Comparison of ENCODE assay signal across 8 cellular contexts in genomic region chr10:119103687-119104652, GRCh38. TPM values are rescaled to one million over a fixed set of nuclear protein-coding genes. Genes with fewer than 3 reads are reported as not detected.
DNase-seq lines count a peak whose midpoint lies in the region; ATAC-seq lines count a peak whose summit lies in the region.

DENND10 (plus strand) TSS chr10:119104113; CDS start chr10:119104143, 30 bp downstream.

- H3K27me3 Mint-ChIP-seq in activated CD8-positive, alpha-beta T cell treated with anti-CD3 and anti-CD28 coated beads, Interleukin-2, amount 10 ng/mL, durations not matched to agents 7 days and 5 days (ENCODE audit: low read depth): peaks cover 2% of the 10 kb centered on the region

- H3K4me1 Mint-ChIP-seq in activated CD8-positive, alpha-beta T cell treated with anti-CD3 and anti-CD28 coated beads, Interleukin-2, amount 10 ng/mL, durations not matched to agents 7 days and 5 days (ENCODE audit: low read depth): peaks cover 31% of the 10 kb centered on the region

- peak; percentile 20 for DNase-seq in SKM-1 treated with dmso at 0.1 percent for 144 hours (lab: John Stamatoyannopoulos, UW; ENCODE audit: unreplicated experiment)
- no peak for DNase-seq in SKM-1 (lab: John Stamatoyannopoulos, UW; ENCODE audit: unreplicated experiment)
- DNase-seq in NCI-H2227 treated with DMSO at 0.1 percent for 48 hours (lab: John Stamatoyannopoulos, UW): peak; percentile 61
- peak; percentile 81 for DNase-seq in activated CD8-positive, alpha-beta T cell treated with anti-CD3 and anti-CD28 coated beads, Interleukin-2, amount 10 ng/mL, durations not matched to agents 7 days and 5 days
- DNase-seq in effector CD8-positive, alpha-beta T cell (lab: John Stamatoyannopoulos, UW): peak; percentile 84
- DNase-seq in lung microvascular endothelial cell (ENCODE audit: low read depth in 2 of 2): peak; percentile 88 to 93
- peak; percentile 50 to 72 (median 56) for DNase-seq in stimulated activated CD4-positive, alpha-beta T cell treated with anti-CD3 and anti-CD28 coated beads, TNF-alpha, amount 100 ng/mL, for 24 hours (ENCODE audit: low read depth in 3 of 3)

- peak within 1 kb of the TSS; percentile 78 for H3K4me3 Mint-ChIP-seq in activated CD8-positive, alpha-beta T cell treated with anti-CD3 and anti-CD28 coated beads, Interleukin-2, amount 10 ng/mL, durations not matched to agents 7 days and 5 days

- peak; percentile 87 for ATAC-seq in HG02870 (IDR thresholded peaks at IDR 0.05; ENCODE audit: unreplicated experiment)
- peak; percentile 85 for ATAC-seq in activated CD8-positive, alpha-beta T cell treated with anti-CD3 and anti-CD28 coated beads, Interleukin-2, amount 10 ng/mL, durations not matched to agents 7 days and 5 days

- CTCF ChIA-PET in activated CD8-positive, alpha-beta T cell treated with anti-CD3 and anti-CD28 coated beads, Interleukin-2, amount 10 ng/mL, durations not matched to agents 7 days and 5 days (lab: Charles Lee): interaction anchor here (0.8 to 1.5 kb wide), 6 partner anchors 8 to 85 kb away, joined by 3 to 5 read pairs (median 4); no protein-coding TSS in a partner anchor

- peaks cover 11% of the 10 kb centered on the region for H3K36me3 Mint-ChIP-seq in activated CD8-positive, alpha-beta T cell treated with anti-CD3 and anti-CD28 coated beads, Interleukin-2, amount 10 ng/mL, durations not matched to agents 7 days and 5 days (ENCODE audit: low read depth)

- POLR2A ChIA-PET in activated CD8-positive, alpha-beta T cell treated with anti-CD3 and anti-CD28 coated beads, Interleukin-2, amount 10 ng/mL, durations not matched to agents 7 days and 5 days (lab: Charles Lee): interaction anchor here (0.5 to 4.4 kb wide), 14 partner anchors 8 to 103 kb away, joined by 3 to 37 read pairs (median 4); partner anchors contain the start of genes EIF3A and SFXN4

- peak within 1 kb of the TSS; percentile 60 for H3K27ac Mint-ChIP-seq in activated CD8-positive, alpha-beta T cell treated with anti-CD3 and anti-CD28 coated beads, Interleukin-2, amount 10 ng/mL, durations not matched to agents 7 days and 5 days

- H3K9me3 Mint-ChIP-seq in activated CD8-positive, alpha-beta T cell treated with anti-CD3 and anti-CD28 coated beads, Interleukin-2, amount 10 ng/mL, durations not matched to agents 7 days and 5 days (ENCODE audit: insufficient read depth): no peaks in the 10 kb centered on the region

RNA-seq across cellular contexts. Expression of gene DENND10, which starts in this region (rescaled TPM):
- total RNA-seq in activated CD8-positive, alpha-beta T cell treated with anti-CD3 and anti-CD28 coated beads, Interleukin-2, amount 10 ng/mL, durations not matched to agents 7 days and 5 days: 10 to 100 TPM; 39.9 to 41.3 TPM
- 48.4 and 56.3 TPM in 2 replicates for total RNA-seq in lung microvascular endothelial cell
